Comparison of ENCODE assay signal across 8 cellular contexts in genomic region chr12:47360771-47361388, GRCh38.
DNase-seq lines count a peak whose midpoint lies in the region; ATAC-seq and TF ChIP-seq lines count a peak whose summit lies in the region.

No MANE protein-coding gene starts in this region.

- no peaks in the 10 kb centered on the region for H3K27me3 ChIP-seq in fibroblast of lung (ENCODE audit: control insufficient read depth, insufficient read depth, low read length)
- no peaks in the 10 kb centered on the region for H3K27me3 ChIP-seq in suprapubic skin

- no peak overlapping the region for H3K4me2 ChIP-seq in fibroblast of lung (ENCODE audit: extremely low read depth, insufficient read depth, low read length)

- TF ChIP-seq EP300 in suprapubic skin (IDR thresholded peaks at IDR 0.05) = no peak

- no peaks in the 10 kb centered on the region for H3K79me2 ChIP-seq in fibroblast of lung (ENCODE audit: control insufficient read depth, insufficient read depth, low read length)

- no peak for TF ChIP-seq CTCF in fibroblast of lung (conservative IDR thresholded peaks at IDR 0.05 in 1 of 2, IDR thresholded peaks at IDR 0.05 in 1 of 2; ENCODE audit: low read depth in 1 of 2, low read length in 2 of 2)
- no peak for TF ChIP-seq CTCF in suprapubic skin (IDR thresholded peaks at IDR 0.05)

- ATAC-seq in HG02981 (IDR thresholded peaks at IDR 0.05; ENCODE audit: unreplicated experiment) = peak; percentile 17

- 39% methylated on average over 4 of the region's 4 CpGs for WGBS in suprapubic skin

- H3K27ac ChIP-seq in fibroblast of lung (ENCODE audit: insufficient read depth, low read length) (no peak overlapping the region), suprapubic skin (peak overlapping the region; percentile 15)

- peak overlapping the region; percentile 51 for H2AFZ ChIP-seq in fibroblast of lung (ENCODE audit: low read length)

- H3K9ac ChIP-seq in fibroblast of lung (ENCODE audit: insufficient read depth, low read length) = no peak overlapping the region

- no peak for TF ChIP-seq POLR2A in suprapubic skin (IDR thresholded peaks at IDR 0.05)

- H3K4me3 ChIP-seq in fibroblast of lung (replicated peaks in 1 of 4; ENCODE audit: control extremely low read depth in 1 of 4, insufficient read depth in 1 of 4, low read depth in 3 of 4, low read length in 4 of 4) (no peak overlapping the region), suprapubic skin (no peak overlapping the region)

- H4K20me1 ChIP-seq in fibroblast of lung (ENCODE audit: control insufficient read depth, extremely low read depth, insufficient read depth, low read length) = no peaks in the 10 kb centered on the region

- H3K4me1 ChIP-seq in fibroblast of lung (ENCODE audit: control insufficient read depth, extremely low read depth, insufficient read depth, low read length) = no peaks in the 10 kb centered on the region
- peaks cover 10% of the 10 kb centered on the region for H3K4me1 ChIP-seq in suprapubic skin

- peak; percentile 43 to 44 for DNase-seq in activated CD4-positive, alpha-beta T cell treated with anti-CD3 and anti-CD28 coated beads for 4 hours
- no peak for DNase-seq in activated CD4-positive, alpha-beta T cell treated with anti-CD3 and anti-CD28 coated beads, Interleukin-2, amount 50 U/mL, for 1 hour
- peak; percentile 42 for DNase-seq in T-helper 22 cell (ENCODE audit: low read depth)
- no peak for DNase-seq in fibroblast of lung (ENCODE audit: low read depth in 2 of 2)
- no peak for DNase-seq in suprapubic skin (ENCODE audit: low spot score in 2 of 2)
- no peak for DNase-seq in HuH-7 (ENCODE audit: low spot score)
- no peak for DNase-seq in middle frontal gyrus (ENCODE audit: extremely low spot score, low spot score)

- no peaks in the 10 kb centered on the region for H3K9me3 ChIP-seq in fibroblast of lung (ENCODE audit: control insufficient read depth, insufficient read depth, low read depth, low read length)
- H3K9me3 ChIP-seq in suprapubic skin = no peaks in the 10 kb centered on the region

- H3K36me3 ChIP-seq in fibroblast of lung (ENCODE audit: control insufficient read depth, insufficient read depth, low read length) (no peaks in the 10 kb centered on the region), suprapubic skin (no peaks in the 10 kb centered on the region)

Comparison
In these comparisons a context has a peak if more than half of its experiments do, and no peak if none do; other contexts are left out.
1. DNase-seq: peak in activated CD4-positive, alpha-beta T cell treated with anti-CD3 and anti-CD28 coated beads for 4 hours (2 of 2) and T-helper 22 cell (single experiment); none in activated CD4-positive, alpha-beta T cell treated with anti-CD3 and anti-CD28 coated beads, Interleukin-2, amount 50 U/mL, for 1 hour (single experiment), fibroblast of lung (0 of 2), suprapubic skin (0 of 2), HuH-7 (single experiment) and middle frontal gyrus (single experiment).